Comparison of ENCODE assay signal across 8 cellular contexts in the genomic region with DNA sequence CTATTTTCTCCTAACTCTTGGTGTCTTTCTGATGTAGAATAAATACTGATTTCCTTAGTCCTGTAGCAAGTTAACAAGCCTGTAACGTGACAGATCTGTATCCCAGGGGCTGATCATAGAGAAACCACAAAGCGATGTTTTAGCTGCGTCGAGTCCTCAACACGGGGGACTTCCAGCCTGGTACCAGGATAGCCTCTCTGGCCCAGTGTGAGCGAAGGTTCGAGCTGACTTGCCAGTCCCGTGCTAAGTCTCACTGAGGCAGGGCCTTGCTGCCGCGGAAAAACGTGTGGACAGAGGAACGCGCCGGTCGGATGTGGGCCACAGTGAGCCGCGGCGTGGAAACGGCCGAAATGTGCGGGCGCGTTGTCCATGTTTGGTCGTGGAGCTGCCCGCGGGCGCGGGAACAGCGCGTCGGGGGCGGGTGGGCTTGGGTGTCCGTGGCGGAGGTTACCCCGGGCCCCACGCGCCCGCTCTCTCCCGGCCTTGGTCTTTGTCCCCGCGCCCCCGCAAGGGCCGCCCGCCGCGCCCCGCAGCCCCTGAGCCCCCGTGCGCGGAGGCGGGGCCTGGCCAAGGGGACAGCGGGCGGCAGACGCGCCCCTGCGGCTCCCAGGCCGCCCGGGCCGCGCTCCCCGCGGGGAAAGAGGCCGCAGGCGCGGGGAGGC. TPM values are rescaled to one million over a fixed set of nuclear protein-coding genes. Genes with fewer than 3 reads are reported as not detected.
DNase-seq lines count a peak whose midpoint lies in the region; ATAC-seq and TF ChIP-seq lines count a peak whose summit lies in the region.

No MANE protein-coding gene starts in this region.

- H3K4me3 ChIP-seq in AG04449 (ENCODE audit: low read depth, low read length) (peak overlapping the region; percentile 56), HUES6 (ENCODE audit: low read depth, low read length) (peak overlapping the region; percentile 62), tibial artery (peak overlapping the region; percentile 65 to 69)

- CTCF ChIA-PET in AG04449 (lab: Yijun Ruan, JAX): interaction anchor here (0.6 to 5.0 kb wide), 19 partner anchors 11 to 110 kb away, joined by 3 to 36 read pairs (median 5); no protein-coding TSS in a partner anchor

- peak overlapping the region; percentile 71 for H3K9ac ChIP-seq in HUES6 (ENCODE audit: low read length)

- ATAC-seq in GM21825 (IDR thresholded peaks at IDR 0.05; ENCODE audit: unreplicated experiment): no peak

- DNase-seq in AG04449 (ENCODE audit: low read depth, low spot score): no peak
- DNase-seq in cerebellum (ENCODE audit: low spot score): peak; percentile 17
- DNase-seq in medulla oblongata (ENCODE audit: extremely low spot score): peak; percentile 41
- peak in 1 of 2 donors; percentile 74 for DNase-seq in tibial artery
- no peak for DNase-seq in AML-193 (lab: John Stamatoyannopoulos, UW)
- no peak for DNase-seq in LoVo (ENCODE audit: low spot score)

- POLR2A ChIA-PET in AG04449 (lab: Yijun Ruan, JAX): interaction anchor here (0.6 to 1.1 kb wide), 3 partner anchors 39 to 109 kb away, joined by 3 to 4 read pairs (median 3); a partner anchor contains a TSS

- no peak overlapping the region for H3K27ac ChIP-seq in HUES6 (ENCODE audit: low read depth, low read length)
- H3K27ac ChIP-seq in tibial artery: peak overlapping the region; percentile 82 to 92

- intact Hi-C loops in tibial artery (cut with DNase I; ENCODE audit: low total_unique reads): loop anchor here (5.0 kb wide), 1 partner anchor 55 kb away; no protein-coding TSS in a partner anchor

- TF ChIP-seq CTCF in AG04449 (IDR thresholded peaks at IDR 0.05; ENCODE audit: insufficient read depth, low read length, missing control alignments): no peak
- TF ChIP-seq CTCF in tibial artery (IDR thresholded peaks at IDR 0.05): no peak

- H3K4me1 ChIP-seq in HUES6 (ENCODE audit: control insufficient read depth, insufficient read depth, low read length) (peaks cover 17% of the 10 kb centered on the region), tibial artery (peaks cover 0 to 24% (median 13%) of the 10 kb centered on the region in 4 donors)

- H3K36me3 ChIP-seq in HUES6 (ENCODE audit: control insufficient read depth, insufficient read depth, low read length): no peaks in the 10 kb centered on the region
- H3K36me3 ChIP-seq in tibial artery: no peaks in the 10 kb centered on the region

- no peaks in the 10 kb centered on the region; the same call in 1 of the 2 replicates for H3K9me3 ChIP-seq in HUES6 (ENCODE audit: control insufficient read depth, insufficient read depth, low read depth, low read length)
- no peaks in the 10 kb centered on the region for H3K9me3 ChIP-seq in tibial artery

- H3K27me3 ChIP-seq in HUES6 (ENCODE audit: control insufficient read depth, insufficient read depth, low read length): peaks cover 12% of the 10 kb centered on the region
- H3K27me3 ChIP-seq in tibial artery: no peaks in the 10 kb centered on the region

RNA-seq across cellular contexts. Expression of a gene that starts 0.5 kb away (rescaled TPM):
- 26.8 TPM for total RNA-seq in cerebellum

Comparison
In these comparisons a context has a peak if more than half of its experiments do, and no peak if none do; other contexts are left out.
1. DNase-seq: peak in cerebellum (single experiment) and medulla oblongata (single experiment); none in AG04449 (single experiment), AML-193 (0 of 2) and LoVo (single experiment).
2. Peak in every context shown above with its lines, with median percentiles within 50 percentile points of each other: H3K4me3 ChIP-seq.